Comparison of ENCODE assay signal across 9 cellular contexts in genomic region chr2:30148850-30149249, GRCh38. TPM values are rescaled to one million over a fixed set of nuclear protein-coding genes. Genes with fewer than 3 reads are reported as not detected.
A peak's percentile ranks its signal among the peaks of the same experiment; 100 is the strongest.
DNase-seq lines count a peak whose midpoint lies in the region; ATAC-seq, FAIRE-seq and TF ChIP-seq lines count a peak whose summit lies in the region.
"Had no signal": no experiment of that assay in that cellular context is flagged by ENCODE, and none has a peak within 500 bp of the region (broad histone marks: within the 10 kb centered on the region; RNA-seq: fewer than 3 reads in every experiment).

No MANE protein-coding gene starts in this region.

- H3K4me3 Mint-ChIP-seq in Caco-2 (ENCODE audit: unreplicated experiment), result peak overlapping the region; percentile 56

- DNase-seq in Caco-2 (no peak), Karpas-422 (no peak), dorsolateral prefrontal cortex (no peak), osteoblast (ENCODE audit: insufficient read length, low spot score, missing footprints) (no peak), HTR-8/SVneo (ENCODE audit: insufficient read length, low spot score) (no peak), DMS114 treated with DMSO at 0.1 percent for 48 hours (lab: John Stamatoyannopoulos, UW; ENCODE audit: unreplicated experiment) (no peak), glomerular visceral epithelial cell (ENCODE audit: extremely low spot score) (no peak)
- DNase-seq: activated CD8-positive, alpha-beta memory T cell treated with anti-CD3 and anti-CD28 coated beads, Interleukin-2, amount 50 U/mL, for 4 hours had no signal

- H3K79me2 ChIP-seq in Karpas-422 (ENCODE audit: low read length), result no peaks in the 10 kb centered on the region
- peaks cover 64% of the 10 kb centered on the region for H3K79me2 ChIP-seq in osteoblast (ENCODE audit: insufficient read depth, low read length)

- H3K9me2 ChIP-seq in Karpas-422 (replicated peaks; ENCODE audit: insufficient read depth, low read length), result no peaks in the 10 kb centered on the region

- intact Hi-C loops in Caco-2 (cut with micrococcal nuclease; ENCODE audit: unreplicated experiment), result loop anchor here (5.0 kb wide), 1 partner anchor 363 kb away; no protein-coding TSS in a partner anchor
- intact Hi-C loops in dorsolateral prefrontal cortex (cut with DNase I), result loop anchor here in 1 of 2 donors (10.0 kb wide), 1 partner anchor 1086 kb away; the partner anchor contains the start of gene EHD3

- peaks cover 29% of the 10 kb centered on the region for H3K4me1 Mint-ChIP-seq in Caco-2 (ENCODE audit: low read depth, unreplicated experiment)

- CTCF ChIA-PET in Caco-2 (lab: Charles Lee), result interaction anchor here (2.2 to 3.6 kb wide), 3 partner anchors 16 to 563 kb away, joined by 18 to 23 read pairs (median 20); no protein-coding TSS in a partner anchor

- H2AFZ ChIP-seq in Karpas-422 (ENCODE audit: low read length), result no peak overlapping the region
- H2AFZ ChIP-seq in osteoblast (ENCODE audit: low read length), result no peak overlapping the region

- peaks cover 38% of the 10 kb centered on the region for H3K4me1 ChIP-seq in Caco-2
- peaks cover 33% of the 10 kb centered on the region for H3K4me1 ChIP-seq in Karpas-422 (ENCODE audit: low read length)
- peaks cover 17% of the 10 kb centered on the region for H3K4me1 ChIP-seq in osteoblast (ENCODE audit: insufficient read depth, low read length)

- H4K20me1 ChIP-seq in Karpas-422 (ENCODE audit: insufficient read depth, low read depth, low read length), result peaks cover 8% of the 10 kb centered on the region; the same call in 1 of the 2 replicates
- H4K20me1 ChIP-seq in osteoblast (ENCODE audit: insufficient read depth, low read length), result peaks cover 37% of the 10 kb centered on the region

- H3K9me3 ChIP-seq in Caco-2 (no peaks in the 10 kb centered on the region), Karpas-422 (ENCODE audit: low read length) (no peaks in the 10 kb centered on the region), osteoblast (ENCODE audit: low read depth, low read length) (no peaks in the 10 kb centered on the region)

- H3K27me3 ChIP-seq in Caco-2 (replicated peaks; ENCODE audit: control insufficient read depth, insufficient read depth, low read length), result no peaks in the 10 kb centered on the region
- no peaks in the 10 kb centered on the region for H3K27me3 ChIP-seq in Karpas-422 (ENCODE audit: low read length)
- no peaks in the 10 kb centered on the region for H3K27me3 ChIP-seq in dorsolateral prefrontal cortex
- no peaks in the 10 kb centered on the region for H3K27me3 ChIP-seq in osteoblast (ENCODE audit: insufficient read depth, low read length)

- FAIRE-seq in HTR-8/SVneo (lab: Jason Lieb, UNC), result no peak

- peak overlapping the region; percentile 34 for H3K27ac Mint-ChIP-seq in Caco-2 (ENCODE audit: unreplicated experiment)

- H3K4me2 ChIP-seq in Karpas-422 (ENCODE audit: low read depth, low read length, poor library complexity, severe bottlenecking) (peak overlapping the region; percentile 82), osteoblast (ENCODE audit: insufficient read depth, low read length) (peak overlapping the region; percentile 86)

- peaks cover 6% of the 10 kb centered on the region for H3K36me3 Mint-ChIP-seq in Caco-2 (ENCODE audit: insufficient read depth, unreplicated experiment)

- no peak overlapping the region for H3K27ac ChIP-seq in Karpas-422 (ENCODE audit: low read length)
- H3K27ac ChIP-seq in dorsolateral prefrontal cortex, result peak overlapping the region in 7 of 59 donors; percentile 0 to 99 (median 86)
- no peak overlapping the region for H3K27ac ChIP-seq in osteoblast (ENCODE audit: low read depth, low read length)

- H3K4me3 ChIP-seq in Caco-2 (ENCODE audit: low read depth, low read length) (no peak overlapping the region), Karpas-422 (ENCODE audit: low read length) (no peak overlapping the region), dorsolateral prefrontal cortex (peak overlapping the region in 32 of 59 donors; percentile 16 to 99 (median 96)), osteoblast (ENCODE audit: insufficient read depth, low read length) (no peak overlapping the region)

- TSS peak; percentile 46 for BruUV-seq in Caco-2 (replicated peaks; lab: Mats Ljungman, UMichigan)

- H3K36me3 ChIP-seq in Caco-2 (ENCODE audit: control insufficient read depth, insufficient read depth, low read length) (no peaks in the 10 kb centered on the region), Karpas-422 (ENCODE audit: insufficient read depth, low read length) (no peaks in the 10 kb centered on the region), osteoblast (ENCODE audit: insufficient read depth, low read length) (peaks cover 12% of the 10 kb centered on the region)

- no peaks in the 10 kb centered on the region for H3K9me3 Mint-ChIP-seq in Caco-2 (ENCODE audit: unreplicated experiment)

- H3K9ac ChIP-seq in Karpas-422 (ENCODE audit: low read length), result no peak overlapping the region

- no peaks in the 10 kb centered on the region for H3K27me3 Mint-ChIP-seq in Caco-2 (ENCODE audit: insufficient read depth, unreplicated experiment)

- no peak for TF ChIP-seq CTCF in Caco-2 (IDR thresholded peaks at IDR 0.05; ENCODE audit: insufficient read depth in 1 of 2, low read depth in 1 of 2, low read length in 1 of 2, severe bottlenecking in 1 of 2, unreplicated experiment in 1 of 2)
- TF ChIP-seq CTCF in dorsolateral prefrontal cortex (IDR thresholded peaks at IDR 0.05 in 54 of 56, conservative IDR thresholded peaks at IDR 0.05 in 2 of 56; ENCODE audit: low read depth in 1 of 56, partially characterized antibody in 56 of 56), result no peak
- no peak for TF ChIP-seq CTCF in osteoblast (IDR thresholded peaks at IDR 0.05; ENCODE audit: extremely low read depth, low read depth, low read length)

- ATAC-seq in HG03039 (IDR thresholded peaks at IDR 0.05; ENCODE audit: unreplicated experiment), result no peak

- POLR2A ChIA-PET in Caco-2 (lab: Charles Lee), result interaction anchor here (0.6 kb wide), 1 partner anchor 16 kb away, joined by 4 read pairs; no protein-coding TSS in a partner anchor

RNA-seq across cellular contexts. Expression of gene YPEL5, which starts 2.0 kb away (rescaled TPM):
- total RNA-seq in Caco-2 (2022) (43.6 and 50.9 TPM in 2 replicates), dorsolateral prefrontal cortex (100 to 1,000 TPM in 111 of 120 experiments, 10 to 100 TPM in 9; 79.6 to 221 (median 158) TPM), osteoblast (92.3 and 94.6 TPM in 2 replicates)
- 22.8 and 54.6 TPM in 2 replicates for total RNA-seq in Karpas-422 (2014; rRNA removed; shearing (Covaris generic); ENCODE audit: low replicate concordance)

Comparison
In these comparisons a context has a peak if more than half of its experiments do, and no peak if none do; other contexts are left out.
1. H3K4me3 ChIP-seq: peak in dorsolateral prefrontal cortex (32 of 59); none in Caco-2 (single experiment), Karpas-422 (single experiment) and osteoblast (single experiment).